ENCODE assay signal across 8 cellular contexts in the genomic region with DNA sequence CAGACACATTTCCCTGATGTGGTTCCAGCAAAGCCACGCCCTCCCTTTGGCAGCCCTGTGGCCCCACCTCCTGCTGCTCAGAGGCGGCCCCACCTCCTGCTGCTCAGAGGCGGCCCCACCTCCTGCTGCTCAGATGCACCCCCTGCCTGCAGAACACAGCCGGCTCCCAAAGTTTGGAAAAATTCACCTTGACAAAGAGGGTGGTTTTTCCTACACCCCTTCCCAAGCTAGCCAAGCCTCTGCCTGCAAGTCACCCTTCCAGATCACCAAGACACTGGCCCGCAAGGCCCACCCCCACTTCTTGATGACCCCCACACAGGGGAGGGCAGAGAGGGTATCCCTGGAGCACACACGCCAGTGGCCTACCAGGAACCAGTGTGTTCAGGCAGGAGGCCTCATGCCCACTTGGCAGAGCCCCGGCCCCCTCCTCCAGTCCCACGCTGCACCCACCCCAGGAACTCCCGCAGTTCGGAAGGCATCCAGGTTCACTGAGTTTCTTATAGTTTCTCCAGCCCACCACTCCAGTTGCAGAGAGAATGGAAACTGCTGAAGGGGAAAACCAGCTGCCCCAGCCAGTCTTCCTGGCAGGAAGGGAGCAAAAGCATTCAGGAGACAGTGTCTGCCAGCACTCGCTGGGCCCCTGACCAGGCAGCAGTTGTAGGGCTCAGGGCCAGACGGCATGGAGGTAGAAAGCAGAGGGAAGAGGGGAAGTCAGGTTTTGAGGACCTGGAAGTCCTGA. TPM values are rescaled to one million over a fixed set of nuclear protein-coding genes. Genes with fewer than 3 reads are reported as not detected.
A peak's percentile ranks its signal among the peaks of the same experiment; 100 is the strongest.
DNase-seq lines count a peak whose midpoint lies in the region; ATAC-seq and TF ChIP-seq lines count a peak whose summit lies in the region.

No MANE protein-coding gene starts in this region.

- 56% methylated on average over 12 of the region's 12 CpGs for WGBS in liver

- H3K36me3 ChIP-seq in liver (ENCODE audit: control insufficient read depth in 4 of 4, insufficient read depth in 3 of 4, low read depth in 1 of 4, low read length in 3 of 4): no peaks in the 10 kb centered on the region

- TF ChIP-seq CTCF in liver (IDR thresholded peaks at IDR 0.05; ENCODE audit: low read depth, low read length, missing input control): peak; percentile 54

- DNase-seq in 8988T (peak; percentile 65), NCI-H1694 (lab: John Stamatoyannopoulos, UW) (peak; percentile 30)
- DNase-seq in activated CD4-positive, alpha-beta T cell treated with anti-CD3 and anti-CD28 coated beads for 1 hour: peak; percentile 78
- DNase-seq in central memory CD8-positive, alpha-beta T cell (ENCODE audit: low spot score in 2 of 2): peak; percentile 28 to 39
- peak; percentile 62 to 85 (median 69) for DNase-seq in stimulated activated CD4-positive, alpha-beta T cell treated with anti-CD3 and anti-CD28 coated beads, TNF-alpha, amount 100 ng/mL, for 24 hours (ENCODE audit: low read depth in 3 of 3)

- H3K9me3 ChIP-seq in liver (ENCODE audit: control insufficient read depth in 4 of 4, low read length in 3 of 4): no peaks in the 10 kb centered on the region

- no peak overlapping the region for H3K9ac ChIP-seq in liver (ENCODE audit: low read depth in 1 of 2, low read length in 2 of 2)

- H3K27ac ChIP-seq in liver (ENCODE audit: low read depth in 1 of 2, low read length in 2 of 2): no peak overlapping the region

- no peak overlapping the region for H3K4me3 Mint-ChIP-seq in central memory CD8-positive, alpha-beta T cell

- H3K27me3 ChIP-seq in liver (ENCODE audit: control insufficient read depth in 4 of 4, insufficient read depth in 4 of 4, low read length in 3 of 4): peaks cover 0 to 10% (median 2%) of the 10 kb centered on the region in 4 donors

- ATAC-seq in GM18868 (IDR thresholded peaks at IDR 0.05; ENCODE audit: unreplicated experiment) (peak; percentile 71), HG02759 (IDR thresholded peaks at IDR 0.05; ENCODE audit: unreplicated experiment) (no peak)
- ATAC-seq in central memory CD8-positive, alpha-beta T cell (replicated peaks; ENCODE audit: extremely low read depth, poor library complexity, severe bottlenecking): peak; percentile 38

- H3K27me3 Mint-ChIP-seq in central memory CD8-positive, alpha-beta T cell: peaks cover 9% of the 10 kb centered on the region

- H3K4me3 ChIP-seq in liver (ENCODE audit: low read depth in 1 of 3, low read length in 3 of 3): no peak overlapping the region

- peaks cover 2% of the 10 kb centered on the region for H3K36me3 Mint-ChIP-seq in central memory CD8-positive, alpha-beta T cell (ENCODE audit: insufficient read depth)

- peaks cover 23% of the 10 kb centered on the region for H3K4me1 Mint-ChIP-seq in central memory CD8-positive, alpha-beta T cell

- TF ChIP-seq RAD21 in liver (IDR thresholded peaks at IDR 0.05): peak; percentile 64 to 66

- peaks cover 0 to 16% (median 10%) of the 10 kb centered on the region in 4 donors for H3K4me1 ChIP-seq in liver (ENCODE audit: control insufficient read depth in 4 of 4, insufficient read depth in 4 of 4, low read length in 3 of 4)

- H3K9me3 Mint-ChIP-seq in central memory CD8-positive, alpha-beta T cell: no peaks in the 10 kb centered on the region

- no peak overlapping the region for H3K27ac Mint-ChIP-seq in central memory CD8-positive, alpha-beta T cell (ENCODE audit: low read depth)

TF ChIP-seq in liver, 16 proteins besides CTCF, POLR2A, EP300 and RAD21:
- TF ChIP-seq EGR1 (IDR thresholded peaks at IDR 0.05; ENCODE audit: low read depth in 2 of 2) (no peak), NR2F2 (IDR thresholded peaks at IDR 0.05) (no peak), RXRA (IDR thresholded peaks at IDR 0.05) (no peak), JUND (IDR thresholded peaks at IDR 0.05) (no peak), GABPA (IDR thresholded peaks at IDR 0.05 in 1 of 2, conservative IDR thresholded peaks at IDR 0.05 in 1 of 2) (no peak), YY1 (IDR thresholded peaks at IDR 0.05) (no peak), FOXA2 (IDR thresholded peaks at IDR 0.05) (no peak), HNF4A (conservative IDR thresholded peaks at IDR 0.05) (no peak), TAF1 (conservative IDR thresholded peaks at IDR 0.05) (no peak), SP1 (IDR thresholded peaks at IDR 0.05) (no peak), HNF4G (IDR thresholded peaks at IDR 0.05) (no peak), FOXA1 (IDR thresholded peaks at IDR 0.05) (no peak)
- TF ChIP-seq, protein P1, sequence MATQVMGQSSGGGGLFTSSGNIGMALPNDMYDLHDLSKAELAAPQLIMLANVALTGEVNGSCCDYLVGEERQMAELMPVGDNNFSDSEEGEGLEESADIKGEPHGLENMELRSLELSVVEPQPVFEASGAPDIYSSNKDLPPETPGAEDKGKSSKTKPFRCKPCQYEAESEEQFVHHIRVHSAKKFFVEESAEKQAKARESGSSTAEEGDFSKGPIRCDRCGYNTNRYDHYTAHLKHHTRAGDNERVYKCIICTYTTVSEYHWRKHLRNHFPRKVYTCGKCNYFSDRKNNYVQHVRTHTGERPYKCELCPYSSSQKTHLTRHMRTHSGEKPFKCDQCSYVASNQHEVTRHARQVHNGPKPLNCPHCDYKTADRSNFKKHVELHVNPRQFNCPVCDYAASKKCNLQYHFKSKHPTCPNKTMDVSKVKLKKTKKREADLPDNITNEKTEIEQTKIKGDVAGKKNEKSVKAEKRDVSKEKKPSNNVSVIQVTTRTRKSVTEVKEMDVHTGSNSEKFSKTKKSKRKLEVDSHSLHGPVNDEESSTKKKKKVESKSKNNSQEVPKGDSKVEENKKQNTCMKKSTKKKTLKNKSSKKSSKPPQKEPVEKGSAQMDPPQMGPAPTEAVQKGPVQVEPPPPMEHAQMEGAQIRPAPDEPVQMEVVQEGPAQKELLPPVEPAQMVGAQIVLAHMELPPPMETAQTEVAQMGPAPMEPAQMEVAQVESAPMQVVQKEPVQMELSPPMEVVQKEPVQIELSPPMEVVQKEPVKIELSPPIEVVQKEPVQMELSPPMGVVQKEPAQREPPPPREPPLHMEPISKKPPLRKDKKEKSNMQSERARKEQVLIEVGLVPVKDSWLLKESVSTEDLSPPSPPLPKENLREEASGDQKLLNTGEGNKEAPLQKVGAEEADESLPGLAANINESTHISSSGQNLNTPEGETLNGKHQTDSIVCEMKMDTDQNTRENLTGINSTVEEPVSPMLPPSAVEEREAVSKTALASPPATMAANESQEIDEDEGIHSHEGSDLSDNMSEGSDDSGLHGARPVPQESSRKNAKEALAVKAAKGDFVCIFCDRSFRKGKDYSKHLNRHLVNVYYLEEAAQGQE (IDR thresholded peaks at IDR 0.05): no peak
- TF ChIP-seq, protein P2, sequence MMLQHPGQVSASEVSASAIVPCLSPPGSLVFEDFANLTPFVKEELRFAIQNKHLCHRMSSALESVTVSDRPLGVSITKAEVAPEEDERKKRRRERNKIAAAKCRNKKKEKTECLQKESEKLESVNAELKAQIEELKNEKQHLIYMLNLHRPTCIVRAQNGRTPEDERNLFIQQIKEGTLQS (IDR thresholded peaks at IDR 0.05): no peak
- TF ChIP-seq, protein P3, sequence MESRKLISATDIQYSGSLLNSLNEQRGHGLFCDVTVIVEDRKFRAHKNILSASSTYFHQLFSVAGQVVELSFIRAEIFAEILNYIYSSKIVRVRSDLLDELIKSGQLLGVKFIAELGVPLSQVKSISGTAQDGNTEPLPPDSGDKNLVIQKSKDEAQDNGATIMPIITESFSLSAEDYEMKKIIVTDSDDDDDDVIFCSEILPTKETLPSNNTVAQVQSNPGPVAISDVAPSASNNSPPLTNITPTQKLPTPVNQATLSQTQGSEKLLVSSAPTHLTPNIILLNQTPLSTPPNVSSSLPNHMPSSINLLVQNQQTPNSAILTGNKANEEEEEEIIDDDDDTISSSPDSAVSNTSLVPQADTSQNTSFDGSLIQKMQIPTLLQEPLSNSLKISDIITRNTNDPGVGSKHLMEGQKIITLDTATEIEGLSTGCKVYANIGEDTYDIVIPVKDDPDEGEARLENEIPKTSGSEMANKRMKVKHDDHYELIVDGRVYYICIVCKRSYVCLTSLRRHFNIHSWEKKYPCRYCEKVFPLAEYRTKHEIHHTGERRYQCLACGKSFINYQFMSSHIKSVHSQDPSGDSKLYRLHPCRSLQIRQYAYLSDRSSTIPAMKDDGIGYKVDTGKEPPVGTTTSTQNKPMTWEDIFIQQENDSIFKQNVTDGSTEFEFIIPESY (IDR thresholded peaks at IDR 0.05): no peak
- TF ChIP-seq, protein P4, sequence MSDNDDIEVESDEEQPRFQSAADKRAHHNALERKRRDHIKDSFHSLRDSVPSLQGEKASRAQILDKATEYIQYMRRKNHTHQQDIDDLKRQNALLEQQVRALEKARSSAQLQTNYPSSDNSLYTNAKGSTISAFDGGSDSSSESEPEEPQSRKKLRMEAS (IDR thresholded peaks at IDR 0.05): no peak
TF ChIP-seq in liver: peak in this region for 0.

RNA-seq across cellular contexts. Expression of a gene that starts 2.3 kb away (rescaled TPM):
- under 1 TPM; 0.33 to 0.51 TPM for total RNA-seq in liver
- polyA plus RNA-seq in liver: under 1 TPM; 0.21 to 0.35 TPM

RNA-seq across cellular contexts. Expression of a gene that starts 15.6 kb away (rescaled TPM):
- 10 to 100 TPM in 1 of 2 donors, 1 to 10 TPM in 1; 6.6 to 13.6 TPM for total RNA-seq in liver
- polyA plus RNA-seq in liver: 10 to 100 TPM; 12.0 to 14.8 TPM
